8 cellular contexts compared by ENCODE assay signal in genomic region chr6:106300944-106301343, GRCh38. TPM values are rescaled to one million over a fixed set of nuclear protein-coding genes. Genes with fewer than 3 reads are reported as not detected.
DNase-seq lines count a peak whose midpoint lies in the region; ATAC-seq and TF ChIP-seq lines count a peak whose summit lies in the region.

No MANE protein-coding gene starts in this region.

- intact Hi-C loops in vagina (cut with DNase I) = no loop called here

- H4K20me1 ChIP-seq in SU-DHL-6 (ENCODE audit: low read depth, low read length) = 0 out of 2 replicates have a peak, but pooled peaks cover 9% of the 10 kb centered on the region

- peak; percentile 46 for DNase-seq in ACHN
- peak; percentile 13 for DNase-seq in globus pallidus (ENCODE audit: low spot score)
- no peak for DNase-seq in vagina (ENCODE audit: extremely low spot score in 2 of 2)
- DNase-seq in iPS-NIHi7 (ENCODE audit: extremely low spot score) = no peak

- TF ChIP-seq CTCF in GM12874 (IDR thresholded peaks at IDR 0.05; ENCODE audit: insufficient read depth, low read depth, low read length) = peak; percentile 7; the same call in 1 of the 2 replicates
- TF ChIP-seq CTCF in SU-DHL-6 (IDR thresholded peaks at IDR 0.05; ENCODE audit: insufficient read depth, low read length, poor library complexity, severe bottlenecking) = peak; percentile 27
- peak in 2 of 3 experiments; percentile 41 to 51 for TF ChIP-seq CTCF in vagina (IDR thresholded peaks at IDR 0.05)

- TF ChIP-seq POLR2A in vagina (IDR thresholded peaks at IDR 0.05) = no peak

- no peak overlapping the region for H3K27ac ChIP-seq in SU-DHL-6 (ENCODE audit: low read depth, low read length)
- H3K27ac ChIP-seq in vagina = no peak overlapping the region

- H3K4me1 ChIP-seq in vagina = no peaks in the 10 kb centered on the region

- ATAC-seq in GM21737 (IDR thresholded peaks at IDR 0.05; ENCODE audit: unreplicated experiment) (no peak), GM19328 (IDR thresholded peaks at IDR 0.05; ENCODE audit: unreplicated experiment) (no peak)

- no peaks in the 10 kb centered on the region for H3K9me3 ChIP-seq in SU-DHL-6 (ENCODE audit: insufficient read depth, low read length)
- H3K9me3 ChIP-seq in vagina = no peaks in the 10 kb centered on the region

- H3K79me2 ChIP-seq in SU-DHL-6 (ENCODE audit: insufficient read depth, low read length) = peaks cover 83% of the 10 kb centered on the region

- H3K27me3 ChIP-seq in SU-DHL-6 (ENCODE audit: low read length) (no peaks in the 10 kb centered on the region), vagina (no peaks in the 10 kb centered on the region)

- no peak overlapping the region for H3K4me3 ChIP-seq in SU-DHL-6 (ENCODE audit: insufficient read depth, low read length, poor library complexity, severe bottlenecking)
- no peak overlapping the region for H3K4me3 ChIP-seq in vagina

- no peaks in the 10 kb centered on the region for H3K9me2 ChIP-seq in SU-DHL-6 (replicated peaks; ENCODE audit: insufficient read depth, low read length)

- no peak overlapping the region for H2AFZ ChIP-seq in SU-DHL-6 (ENCODE audit: low read depth, low read length, severe bottlenecking)

- H3K4me2 ChIP-seq in SU-DHL-6 (ENCODE audit: low read depth, low read length, poor library complexity, severe bottlenecking) = no peak overlapping the region

- in situ Hi-C loops in ACHN (cut with HindIII; ENCODE audit: low pct_ligation_motif_present, low pct_unique_long_range_greater_than_20kb, low sequenced_read_pairs) = no loop called here

- H3K36me3 ChIP-seq in SU-DHL-6 (ENCODE audit: low read length) = no peaks in the 10 kb centered on the region; the same call in 1 of the 2 replicates
- no peaks in the 10 kb centered on the region for H3K36me3 ChIP-seq in vagina

- 0 out of 2 replicates have a peak, but pooled peaks cover 9% of the 10 kb centered on the region for H3F3A ChIP-seq in SU-DHL-6 (ENCODE audit: insufficient read depth)

- no peak overlapping the region for H3K9ac ChIP-seq in SU-DHL-6 (ENCODE audit: low read length)

RNA-seq across cellular contexts. Expression of gene ATG5, which starts 24.6 kb away (rescaled TPM):
- total RNA-seq in vagina = 37.1 TPM

RNA-seq across cellular contexts. Expression of gene CRYBG1, which starts 59.6 kb away (rescaled TPM):
- total RNA-seq in vagina = 46.7 TPM

Comparison
In these comparisons a context has a peak if more than half of its experiments do, and no peak if none do; other contexts are left out.
1. DNase-seq: peak in ACHN (single experiment) and globus pallidus (single experiment); none in vagina (0 of 2) and iPS-NIHi7 (single experiment).
2. Peak in every context shown above with its lines, with median percentiles within 50 percentile points of each other: CTCF ChIP-seq.